Comparison of ENCODE assay signal across 15 cellular contexts in the genomic region with DNA sequence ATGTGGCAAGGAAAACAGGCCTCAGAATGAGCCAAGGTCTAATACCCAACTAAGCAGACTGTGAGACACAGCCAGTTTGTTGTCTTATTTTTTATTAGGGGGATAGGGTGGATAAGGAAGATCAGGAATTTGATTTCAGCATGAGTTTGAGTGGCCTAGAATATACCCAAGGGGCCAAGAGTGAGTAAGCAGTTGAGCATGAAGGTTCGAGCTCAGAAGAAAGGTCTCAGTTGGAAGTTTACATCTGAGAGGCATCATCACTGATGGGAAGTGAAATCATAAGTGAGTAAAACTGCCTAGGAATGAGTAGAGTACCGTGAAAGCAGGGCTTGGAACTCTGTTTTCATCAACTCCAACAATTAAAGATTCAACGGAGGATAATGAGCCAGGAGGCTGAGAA.
"Had no signal": no experiment of that assay in that cellular context is flagged by ENCODE, and none has a peak within 500 bp of the region (broad histone marks: within the 10 kb centered on the region; RNA-seq: fewer than 3 reads in every experiment).

No MANE protein-coding gene starts in this region.

- H3K9me3 ChIP-seq: adrenal gland had no signal

- ATAC-seq: natural killer cell treated with Interleukin-12 subunit alpha and Interleukin-12 subunit beta and Interleukin-15 and Interleukin-18, amount 100 ng/mL, for 72 hours had no signal

- H3K4me3 Mint-ChIP-seq: activated naive CD4-positive, alpha-beta T cell treated with anti-CD3 and anti-CD28 coated beads, Interleukin-2, amount 10 ng/mL, durations not matched to agents 7 days and 5 days; natural killer cell treated with Interleukin-12 subunit alpha and Interleukin-12 subunit beta and Interleukin-15 and Interleukin-18, amount 100 ng/mL, for 72 hours had no signal

- H3K27ac Mint-ChIP-seq: activated naive CD4-positive, alpha-beta T cell treated with anti-CD3 and anti-CD28 coated beads, Interleukin-2, amount 10 ng/mL, durations not matched to agents 7 days and 5 days; natural killer cell treated with Interleukin-12 subunit alpha and Interleukin-12 subunit beta and Interleukin-15 and Interleukin-18, amount 100 ng/mL, for 72 hours had no signal

- H3K9me3 Mint-ChIP-seq: activated naive CD4-positive, alpha-beta T cell treated with anti-CD3 and anti-CD28 coated beads, Interleukin-2, amount 10 ng/mL, durations not matched to agents 7 days and 5 days; natural killer cell treated with Interleukin-12 subunit alpha and Interleukin-12 subunit beta and Interleukin-15 and Interleukin-18, amount 100 ng/mL, for 72 hours had no signal

- H3K27me3 Mint-ChIP-seq: activated naive CD4-positive, alpha-beta T cell treated with anti-CD3 and anti-CD28 coated beads, Interleukin-2, amount 10 ng/mL, durations not matched to agents 7 days and 5 days; natural killer cell treated with Interleukin-12 subunit alpha and Interleukin-12 subunit beta and Interleukin-15 and Interleukin-18, amount 100 ng/mL, for 72 hours had no signal

- DNase-seq: activated CD8-positive, alpha-beta memory T cell treated with anti-CD3 and anti-CD28 coated beads for 24 hours; activated naive CD4-positive, alpha-beta T cell treated with anti-CD3 and anti-CD28 coated beads, Interleukin-2, amount 10 ng/mL, durations not matched to agents 7 days and 5 days; adrenal gland; foreskin melanocyte; posterior cingulate gyrus; retina; stimulated activated CD4-positive, alpha-beta T cell treated with anti-CD3 and anti-CD28 coated beads, Interleukin-15, amount 100 ng/mL, for 24 hours; stimulated activated CD4-positive, alpha-beta T cell treated with anti-CD3 and anti-CD28 coated beads, Interleukin-4, amount 100 ng/mL, for 1 hour; stimulated activated naive CD4-positive, alpha-beta T cell; T-helper 9 cell; transverse colon had no signal

- H3K27me3 ChIP-seq: adrenal gland, cardiac muscle cell, transverse colon had no signal

- H3K4me3 ChIP-seq: adrenal gland, cardiac muscle cell, skin epidermis, transverse colon had no signal

- H3K27ac ChIP-seq: adrenal gland, cardiac muscle cell, skin epidermis, transverse colon, VCaP had no signal
